Comparison of ENCODE assay signal across 14 cellular contexts in the genomic region with DNA sequence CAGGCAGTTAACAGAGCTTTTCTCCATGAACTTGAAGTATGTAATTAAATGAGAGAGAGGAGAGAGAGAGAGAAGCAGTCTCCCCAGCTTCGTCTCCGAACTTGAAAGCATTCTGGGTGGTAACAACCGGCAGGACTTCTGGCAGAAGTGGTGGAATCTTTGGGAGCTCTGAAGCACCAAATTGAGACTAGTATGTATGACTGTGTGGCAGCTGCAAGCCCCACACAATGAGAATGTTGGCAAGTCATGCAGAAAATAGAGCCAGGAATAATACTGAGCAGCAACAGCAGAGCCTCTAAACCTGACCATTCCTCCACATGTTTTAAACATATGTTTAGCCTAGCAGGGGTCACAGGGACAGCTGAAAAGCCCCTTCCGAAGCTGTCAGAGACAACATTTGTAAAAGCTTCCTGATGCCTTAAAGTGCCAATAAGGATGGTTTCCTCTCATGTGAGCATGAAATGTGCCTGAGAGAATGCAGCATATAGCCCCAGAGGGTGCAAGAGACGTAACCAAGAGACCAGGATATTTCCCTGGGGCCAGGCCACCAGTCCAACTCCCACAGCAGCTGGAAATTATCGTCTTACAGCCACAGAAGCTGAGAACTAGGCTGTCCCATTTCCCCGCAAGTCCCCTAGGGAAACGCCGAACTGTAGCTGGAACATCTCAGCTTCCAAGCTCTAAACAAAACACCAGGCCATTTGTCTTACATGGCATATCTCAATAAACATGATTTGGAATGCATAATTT.
DNase-seq lines count a peak whose midpoint lies in the region; TF ChIP-seq lines count a peak whose summit lies in the region.
"Had no signal": no experiment of that assay in that cellular context is flagged by ENCODE, and none has a peak within 500 bp of the region (broad histone marks: within the 10 kb centered on the region; RNA-seq: fewer than 3 reads in every experiment).

No MANE protein-coding gene starts in this region.

- H3K4me1 ChIP-seq in GM23248 (ENCODE audit: insufficient read depth) = 0 out of 2 replicates have a peak, but pooled peaks cover 7% of the 10 kb centered on the region

- H3K27me3 Mint-ChIP-seq in chondrocyte (ENCODE audit: low read depth) = no peaks in the 10 kb centered on the region
- peaks cover 2 to 17% (median 3%) of the 10 kb centered on the region in 3 donors for H3K27me3 Mint-ChIP-seq in immature natural killer cell (ENCODE audit: low read depth in 3 of 3)
- H3K27me3 Mint-ChIP-seq in HFFc6 (ENCODE audit: insufficient read depth) = no peaks in the 10 kb centered on the region; the same call in 1 of the 2 replicates

- H3K36me3 Mint-ChIP-seq in chondrocyte (ENCODE audit: low read depth) = no peaks in the 10 kb centered on the region
- H3K36me3 Mint-ChIP-seq in immature natural killer cell = no peaks in the 10 kb centered on the region
- no peaks in the 10 kb centered on the region for H3K36me3 Mint-ChIP-seq in HFFc6 (ENCODE audit: low read depth)
- H3K36me3 Mint-ChIP-seq: CD14-positive monocyte; naive thymus-derived CD8-positive, alpha-beta T cell had no signal

- H3K27ac Mint-ChIP-seq in chondrocyte (ENCODE audit: unreplicated experiment) (peak overlapping the region; percentile 79), immature natural killer cell (no peak overlapping the region), HFFc6 (no peak overlapping the region)
- H3K27ac Mint-ChIP-seq: CD14-positive monocyte; naive thymus-derived CD8-positive, alpha-beta T cell; stimulated activated naive CD8-positive, alpha-beta T cell treated with anti-CD3 and anti-CD28 coated beads, Interleukin-15, amount 100 ng/mL, for 72 hours had no signal

- TF ChIP-seq CTCF in chondrocyte (IDR thresholded peaks at IDR 0.05) (no peak), HFFc6 (IDR thresholded peaks at IDR 0.05) (no peak)

- H3K4me1 Mint-ChIP-seq in chondrocyte (ENCODE audit: low read depth) (peaks cover 34% of the 10 kb centered on the region), immature natural killer cell (no peaks in the 10 kb centered on the region), HFFc6 (ENCODE audit: low read depth) (peaks cover 10% of the 10 kb centered on the region; the same call in 1 of the 2 replicates)
- H3K4me1 Mint-ChIP-seq: CD14-positive monocyte; naive thymus-derived CD8-positive, alpha-beta T cell; stimulated activated naive CD8-positive, alpha-beta T cell treated with anti-CD3 and anti-CD28 coated beads, Interleukin-15, amount 100 ng/mL, for 72 hours had no signal

- no peaks in the 10 kb centered on the region for H3K79me2 ChIP-seq in GM23248 (ENCODE audit: insufficient read depth)

- H3K36me3 ChIP-seq in GM23248 (ENCODE audit: low read depth) = no peaks in the 10 kb centered on the region

- H3K4me2 ChIP-seq in GM23248 (ENCODE audit: unreplicated experiment) = peak overlapping the region; percentile 24

- WGBS in GM23248 (ENCODE audit: low coverage in 1 of 2, low lambda C conversion rate in 2 of 2, missing lambda C conversion rate in 2 of 2), 2 experiments = 37 to 44% methylated on average over 9 of the region's 9 CpGs

- H2AFZ ChIP-seq in GM23248 = no peak overlapping the region

- H3F3A ChIP-seq in GM23248 (ENCODE audit: insufficient read depth) = no peaks in the 10 kb centered on the region

- H3K4me3 Mint-ChIP-seq in chondrocyte (ENCODE audit: unreplicated experiment) (no peak overlapping the region), immature natural killer cell (no peak overlapping the region), HFFc6 (no peak overlapping the region)
- H3K4me3 Mint-ChIP-seq: CD14-positive monocyte; naive thymus-derived CD8-positive, alpha-beta T cell; stimulated activated naive CD8-positive, alpha-beta T cell treated with anti-CD3 and anti-CD28 coated beads, Interleukin-15, amount 100 ng/mL, for 72 hours had no signal

- H3K9me3 Mint-ChIP-seq in chondrocyte (ENCODE audit: low read depth) = peaks cover 2% of the 10 kb centered on the region
- H3K9me3 Mint-ChIP-seq in immature natural killer cell = peaks cover 0 to 3% (median 0%) of the 10 kb centered on the region in 6 donors
- no peaks in the 10 kb centered on the region for H3K9me3 Mint-ChIP-seq in HFFc6
- H3K9me3 Mint-ChIP-seq: stimulated activated naive CD8-positive, alpha-beta T cell treated with anti-CD3 and anti-CD28 coated beads, Interleukin-15, amount 100 ng/mL, for 72 hours had no signal

- H3K9ac ChIP-seq in GM23248 = no peak overlapping the region

- H3K9me3 ChIP-seq in GM23248 (ENCODE audit: low read depth) = no peaks in the 10 kb centered on the region

- no peak overlapping the region for H3K4me3 ChIP-seq in GM23248
- no peak overlapping the region for H3K4me3 ChIP-seq in skeletal muscle cell (ENCODE audit: low read depth, low read length)

- no peaks in the 10 kb centered on the region for H4K20me1 ChIP-seq in GM23248 (ENCODE audit: insufficient read depth)

- in situ Hi-C loops in GM23248 (cut with MboI) = no loop called here

- H3K27ac ChIP-seq in GM23248 = no peak overlapping the region

- H3K27me3 ChIP-seq in GM23248 (replicated peaks; ENCODE audit: insufficient read depth) = no peaks in the 10 kb centered on the region

- no peaks in the 10 kb centered on the region for H3K9me2 ChIP-seq in GM23248 (ENCODE audit: insufficient read depth)

- DNase-seq in GM23248 = peak; percentile 52
- DNase-seq in chondrocyte (ENCODE audit: low spot score) = no peak
- peak; percentile 71 for DNase-seq in inferior parietal cortex (ENCODE audit: extremely low spot score)
- peak; percentile 81 for DNase-seq in skeletal muscle cell (ENCODE audit: low read depth)
- no peak for DNase-seq in immature natural killer cell
- no peak for DNase-seq in epidermal melanocyte (ENCODE audit: insufficient read length, low spot score)
- no peak for DNase-seq in activated CD4-positive, CD25-positive, alpha-beta regulatory T cell treated with anti-CD3 and anti-CD28 coated beads, Interleukin-2, amount 50 U/mL, for 72 hours
- DNase-seq in HFFc6 = no peak
- DNase-seq: central memory CD4-positive, alpha-beta T cell; naive thymus-derived CD8-positive, alpha-beta T cell; NCI-H2029 treated with DMSO at 0.1 percent for 48 hours; stimulated activated CD4-positive, alpha-beta T cell treated with anti-CD3 and anti-CD28 coated beads, Interleukin-2, amount 100 ng/mL, for 24 hours; stimulated activated naive CD8-positive, alpha-beta T cell treated with anti-CD3 and anti-CD28 coated beads, Interleukin-15, amount 100 ng/mL, for 72 hours had no signal

Comparison
In these comparisons a context has a peak if more than half of its experiments do, and no peak if none do; other contexts are left out.
1. DNase-seq: peak in GM23248 (single experiment), inferior parietal cortex (single experiment) and skeletal muscle cell (single experiment); none in chondrocyte (single experiment), immature natural killer cell (0 of 3), epidermal melanocyte (single experiment), activated CD4-positive, CD25-positive, alpha-beta regulatory T cell treated with anti-CD3 and anti-CD28 coated beads, Interleukin-2, amount 50 U/mL, for 72 hours (single experiment) and HFFc6 (single experiment).